32 cellular contexts compared by ENCODE assay signal in the genomic region with DNA sequence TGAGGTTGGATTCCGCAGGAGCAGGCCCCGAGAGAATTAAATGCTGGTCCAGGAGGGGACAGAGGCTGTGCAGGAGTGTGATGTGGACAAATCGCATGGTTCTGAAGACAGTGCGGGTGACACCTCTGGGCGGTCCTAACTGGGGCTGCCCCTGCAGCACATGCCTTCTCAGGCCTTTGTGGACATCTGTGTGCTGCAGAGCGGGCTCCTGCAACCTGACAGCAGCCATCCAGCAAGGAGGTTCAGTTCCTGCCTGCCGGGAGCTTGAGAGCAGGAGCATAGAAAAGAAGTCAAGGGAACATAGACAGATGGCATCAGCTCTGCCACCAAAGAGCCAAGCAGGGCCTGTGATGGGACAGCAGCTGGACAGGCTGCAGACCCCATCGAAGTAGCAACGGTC.
"Had no signal": no experiment of that assay in that cellular context is flagged by ENCODE, and none has a peak within 500 bp of the region (broad histone marks: within the 10 kb centered on the region; RNA-seq: fewer than 3 reads in every experiment).

No MANE protein-coding gene starts in this region.

- DNase-seq: activated CD4-positive, alpha-beta memory T cell treated with anti-CD3 and anti-CD28 coated beads, Interleukin-2, amount 10 ng/mL, durations not matched to agents 7 days and 5 days; activated CD4-positive, alpha-beta T cell treated with anti-CD3 and anti-CD28 coated beads for 4 hours; activated CD4-positive, alpha-beta T cell treated with anti-CD3 and anti-CD28 coated beads, Interleukin-2, amount 10 ng/mL, durations not matched to agents 7 days and 5 days; activated CD4-positive, alpha-beta T cell treated with anti-CD3 and anti-CD28 coated beads, Interleukin-2, amount 50 U/mL, for 4 hours; activated CD4-positive, CD25-positive, alpha-beta regulatory T cell; activated CD4-positive, CD25-positive, alpha-beta regulatory T cell treated with anti-CD3 and anti-CD28 coated beads, Interleukin-2, amount 50 U/mL, for 72 hours; activated CD8-positive, alpha-beta memory T cell treated with anti-CD3 and anti-CD28 coated beads, Interleukin-2, amount 50 U/mL, for 48 hours; activated effector memory CD4-positive, alpha-beta T cell treated with Interleukin-2 at 50 U/mL for 16 hours; activated gamma-delta T cell treated with Interleukin-2 at 50 U/mL for 16 hours; activated naive CD4-positive, alpha-beta T cell treated with anti-CD3 and anti-CD28 coated beads, Interleukin-2, amount 50 U/mL, for 16 hours; activated naive CD4-positive, alpha-beta T cell treated with Interleukin-2 at 50 U/mL for 16 hours; activated T-cell treated with anti-CD3 and anti-CD28 coated beads for 4 hours; activated T-cell treated with anti-CD3 and anti-CD28 coated beads, Interleukin-2, amount 50 U/mL, for 24 hours; activated T-cell treated with anti-CD3 and anti-CD28 coated beads, Interleukin-2, amount 50 U/mL, for 72 hours; adrenal gland; amygdala; aorta; body of pancreas; central memory CD4-positive, alpha-beta T cell; cerebellar nuclear complex; colonic mucosa; effector CD8-positive, alpha-beta T cell; esophagus squamous epithelium; foreskin melanocyte; T-helper 2 cell had no signal

- H3K36me3 Mint-ChIP-seq: activated naive CD8-positive, alpha-beta T cell had no signal

- FAIRE-seq: endometrium, endothelial cell of umbilical vein had no signal

- H3K27ac ChIP-seq: adrenal gland, body of pancreas, cardiac muscle cell, colonic mucosa, epithelial cell of prostate, esophagus squamous epithelium, gastroesophageal sphincter had no signal

- H3K4me1 Mint-ChIP-seq: activated CD4-positive, alpha-beta memory T cell treated with anti-CD3 and anti-CD28 coated beads, Interleukin-2, amount 10 ng/mL, durations not matched to agents 7 days and 5 days; activated CD4-positive, alpha-beta T cell treated with anti-CD3 and anti-CD28 coated beads, Interleukin-2, amount 10 ng/mL, durations not matched to agents 7 days and 5 days; activated T-helper 17 cell treated with anti-CD3 and anti-CD28 coated beads, Interleukin-2, amount 50 U/mL, for 72 hours had no signal

- H3K9me3 ChIP-seq: adrenal gland, body of pancreas, colonic mucosa, esophagus squamous epithelium, gastroesophageal sphincter had no signal

- H3K4me1 ChIP-seq: adrenal gland, body of pancreas, colonic mucosa, esophagus squamous epithelium, gastroesophageal sphincter had no signal

- ATAC-seq: activated T-cell treated with anti-CD3 and anti-CD28 coated beads, Interleukin-2, amount 50 U/mL, for 72 hours; activated T-helper 17 cell treated with anti-CD3 and anti-CD28 coated beads, Interleukin-2, amount 50 U/mL, for 72 hours; body of pancreas; gastroesophageal sphincter had no signal

- H3K9me3 Mint-ChIP-seq: activated CD4-positive, alpha-beta memory T cell treated with anti-CD3 and anti-CD28 coated beads, Interleukin-2, amount 10 ng/mL, durations not matched to agents 7 days and 5 days; activated CD4-positive, alpha-beta T cell treated with anti-CD3 and anti-CD28 coated beads, Interleukin-2, amount 10 ng/mL, durations not matched to agents 7 days and 5 days; activated T-cell treated with anti-CD3 and anti-CD28 coated beads, Interleukin-2, amount 50 U/mL, for 24 hours; activated T-cell treated with anti-CD3 and anti-CD28 coated beads, Interleukin-2, amount 50 U/mL, for 72 hours; activated T-helper 17 cell treated with anti-CD3 and anti-CD28 coated beads, Interleukin-2, amount 50 U/mL, for 72 hours had no signal

- H3K27ac Mint-ChIP-seq: activated CD4-positive, alpha-beta memory T cell treated with anti-CD3 and anti-CD28 coated beads, Interleukin-2, amount 10 ng/mL, durations not matched to agents 7 days and 5 days; activated CD4-positive, alpha-beta T cell treated with anti-CD3 and anti-CD28 coated beads, Interleukin-2, amount 10 ng/mL, durations not matched to agents 7 days and 5 days; activated naive CD8-positive, alpha-beta T cell; activated T-cell treated with anti-CD3 and anti-CD28 coated beads, Interleukin-2, amount 50 U/mL, for 24 hours; activated T-cell treated with anti-CD3 and anti-CD28 coated beads, Interleukin-2, amount 50 U/mL, for 72 hours; activated T-helper 17 cell treated with anti-CD3 and anti-CD28 coated beads, Interleukin-2, amount 50 U/mL, for 72 hours had no signal

- H3K36me3 ChIP-seq: adrenal gland, cardiac muscle cell, colonic mucosa, esophagus squamous epithelium, gastroesophageal sphincter had no signal

- H3K4me3 ChIP-seq: adrenal gland, body of pancreas, cardiac muscle cell, colonic mucosa, esophagus squamous epithelium, gastroesophageal sphincter had no signal

- H3K27me3 ChIP-seq: adrenal gland, body of pancreas, cardiac muscle cell, colonic mucosa had no signal

- H3K4me3 Mint-ChIP-seq: activated CD4-positive, alpha-beta memory T cell treated with anti-CD3 and anti-CD28 coated beads, Interleukin-2, amount 10 ng/mL, durations not matched to agents 7 days and 5 days; activated CD4-positive, alpha-beta T cell treated with anti-CD3 and anti-CD28 coated beads, Interleukin-2, amount 10 ng/mL, durations not matched to agents 7 days and 5 days; activated naive CD8-positive, alpha-beta T cell; activated T-cell treated with anti-CD3 and anti-CD28 coated beads, Interleukin-2, amount 50 U/mL, for 24 hours; activated T-cell treated with anti-CD3 and anti-CD28 coated beads, Interleukin-2, amount 50 U/mL, for 72 hours; activated T-helper 17 cell treated with anti-CD3 and anti-CD28 coated beads, Interleukin-2, amount 50 U/mL, for 72 hours had no signal
